8 cellular contexts compared by ENCODE assay signal in genomic region chr10:3782099-3782455, GRCh38. TPM values are rescaled to one million over a fixed set of nuclear protein-coding genes. Genes with fewer than 3 reads are reported as not detected.
DNase-seq lines count a peak whose midpoint lies in the region; ATAC-seq and TF ChIP-seq lines count a peak whose summit lies in the region.

No MANE protein-coding gene starts in this region.

- H3K27ac ChIP-seq in HUES48 (ENCODE audit: low read depth, low read length), result peak overlapping the region; percentile 99
- H3K27ac ChIP-seq in hepatocyte, result peak overlapping the region; percentile 100

- H3K4me1 Mint-ChIP-seq in activated T-cell treated with anti-CD3 and anti-CD28 coated beads, Interleukin-2, amount 50 U/mL, for 72 hours (ENCODE audit: low read depth), result peaks cover 76% of the 10 kb centered on the region

- no peaks in the 10 kb centered on the region for H3K27me3 Mint-ChIP-seq in activated T-cell treated with anti-CD3 and anti-CD28 coated beads, Interleukin-2, amount 50 U/mL, for 72 hours (ENCODE audit: low read depth)

- H3K9me3 ChIP-seq in HUES48 (ENCODE audit: control insufficient read depth, insufficient read depth, low read length), result no peaks in the 10 kb centered on the region
- no peaks in the 10 kb centered on the region for H3K9me3 ChIP-seq in hepatocyte (ENCODE audit: low read depth)

- no peak overlapping the region for H2AFZ ChIP-seq in hepatocyte

- H3K4me2 ChIP-seq in hepatocyte, result peak overlapping the region; percentile 78

- H3K9ac ChIP-seq in HUES48 (ENCODE audit: low read depth, low read length), result no peak overlapping the region

- no peaks in the 10 kb centered on the region for H3K9me2 ChIP-seq in hepatocyte (replicated peaks; ENCODE audit: insufficient read depth)

- H3K4me3 ChIP-seq in HUES48 (ENCODE audit: low read depth, low read length) (peak overlapping the region; percentile 85), hepatocyte (peak overlapping the region; percentile 76)

- ATAC-seq in activated T-cell treated with anti-CD3 and anti-CD28 coated beads, Interleukin-2, amount 50 U/mL, for 72 hours (replicated peaks in 1 of 2), result no peak
- no peak for ATAC-seq in GM18511 (IDR thresholded peaks at IDR 0.05; ENCODE audit: unreplicated experiment)
- ATAC-seq in HG03442 (IDR thresholded peaks at IDR 0.05; ENCODE audit: unreplicated experiment), result no peak

- H3K79me2 ChIP-seq in hepatocyte, result peaks cover 72% of the 10 kb centered on the region

- H3K27me3 ChIP-seq in HUES48 (ENCODE audit: control insufficient read depth, insufficient read depth, low read length) (peaks cover 3% of the 10 kb centered on the region; the same call in 1 of the 2 replicates), hepatocyte (no peaks in the 10 kb centered on the region)

- peaks cover 54 to 69% of the 10 kb centered on the region in 2 donors for H3K36me3 Mint-ChIP-seq in activated T-cell treated with anti-CD3 and anti-CD28 coated beads, Interleukin-2, amount 50 U/mL, for 72 hours (ENCODE audit: insufficient read depth in 2 of 2)

- H3K4me1 ChIP-seq in HUES48 (ENCODE audit: control insufficient read depth, insufficient read depth, low read length) (peaks cover 26% of the 10 kb centered on the region), hepatocyte (ENCODE audit: insufficient read depth) (peaks cover 41% of the 10 kb centered on the region)

- TF ChIP-seq CTCF in hepatocyte (IDR thresholded peaks at IDR 0.05; ENCODE audit: poor library complexity), result peak; percentile 5

- H3K27ac Mint-ChIP-seq in activated T-cell treated with anti-CD3 and anti-CD28 coated beads, Interleukin-2, amount 50 U/mL, for 72 hours, result peak overlapping the region; percentile 100

- intact Hi-C loops in posterior cingulate gyrus (cut with DNase I), result loop anchor here (10.0 kb wide), 3 partner anchors 307 to 873 kb away; no protein-coding TSS in a partner anchor

- H4K20me1 ChIP-seq in hepatocyte (ENCODE audit: insufficient read depth, poor library complexity, severe bottlenecking), result peaks cover 65% of the 10 kb centered on the region

- no peaks in the 10 kb centered on the region for H3K9me3 Mint-ChIP-seq in activated T-cell treated with anti-CD3 and anti-CD28 coated beads, Interleukin-2, amount 50 U/mL, for 72 hours

- no peak for DNase-seq in activated T-cell treated with anti-CD3 and anti-CD28 coated beads, Interleukin-2, amount 50 U/mL, for 72 hours
- DNase-seq in hepatocyte (ENCODE audit: low spot score) (no peak), pons (ENCODE audit: low spot score) (no peak), posterior cingulate gyrus (no peak)
- peak; percentile 42 for DNase-seq in stimulated activated naive CD4-positive, alpha-beta T cell treated with Interleukin-2 at 50 U/mL for 16 hours (lab: John Stamatoyannopoulos, UW)

- WGBS in hepatocyte (ENCODE audit: low lambda C conversion rate, missing lambda C conversion rate), result 40% methylated on average over 9 of the region's 9 CpGs

- peak overlapping the region; percentile 92 to 97 for H3K4me3 Mint-ChIP-seq in activated T-cell treated with anti-CD3 and anti-CD28 coated beads, Interleukin-2, amount 50 U/mL, for 72 hours

- H3K36me3 ChIP-seq in HUES48 (ENCODE audit: control insufficient read depth, insufficient read depth, low read length) (peaks cover 51% of the 10 kb centered on the region), hepatocyte (replicated peaks; ENCODE audit: insufficient read depth, low read depth) (peaks cover 15% of the 10 kb centered on the region)

RNA-seq across cellular contexts. Expression of gene KLF6, which starts 2.9 kb away (rescaled TPM):
- total RNA-seq in activated T-cell treated with anti-CD3 and anti-CD28 coated beads, Interleukin-2, amount 50 U/mL, for 72 hours, result 100 to 1,000 TPM; 184 to 240 TPM
- total RNA-seq in hepatocyte, result 157 and 187 TPM in 2 replicates
- 602 and 816 TPM in 2 replicates for polyA plus RNA-seq in hepatocyte
